In the genomic region with DNA sequence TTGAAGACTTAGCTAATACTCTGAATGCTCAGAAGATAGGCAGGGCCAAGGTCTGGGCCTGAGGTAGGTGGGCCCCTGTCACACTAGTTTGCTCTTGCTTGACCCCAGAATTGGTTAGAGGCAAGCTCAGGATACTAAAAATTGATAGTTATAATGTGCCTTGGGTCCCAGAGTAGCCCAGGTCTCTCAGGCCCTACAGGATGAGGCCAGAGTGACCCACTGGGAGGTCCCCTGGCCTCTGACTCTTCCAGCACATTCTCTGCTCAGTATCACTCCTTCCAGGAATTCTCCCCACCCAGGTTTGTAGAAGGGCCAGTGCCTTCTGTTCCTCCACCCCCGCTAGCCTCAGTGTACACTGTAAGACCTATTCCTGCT, we compare ENCODE assay signal across 8 cellular contexts. TPM values are rescaled to one million over a fixed set of nuclear protein-coding genes. Genes with fewer than 3 reads are reported as not detected.
DNase-seq lines count a peak whose midpoint lies in the region; ATAC-seq and TF ChIP-seq lines count a peak whose summit lies in the region.

No MANE protein-coding gene starts in this region.

- intact Hi-C loops in left colon (cut with DNase I, micrococcal nuclease): loop anchor here in 1 of 2 donors (2.0 to 5.0 kb wide), 2 partner anchors 170 to 277 kb away; a partner anchor contains a TSS

- DNase-seq in T-helper 1 cell: no peak
- no peak for DNase-seq in adipocyte (ENCODE audit: low read depth)
- DNase-seq in left colon: no peak
- DNase-seq in suprapubic skin (ENCODE audit: low spot score in 2 of 2): no peak
- DNase-seq in NOMO-1 treated with DMSO at 0.1 percent for 48 hours (lab: John Stamatoyannopoulos, UW; ENCODE audit: unreplicated experiment): no peak
- no peak for DNase-seq in SKM-1 (lab: John Stamatoyannopoulos, UW; ENCODE audit: unreplicated experiment)
- DNase-seq in stimulated activated CD4-positive, alpha-beta T cell treated with anti-CD3 and anti-CD28 coated beads, Interleukin-4, amount 100 ng/mL, for 24 hours: no peak

- H3K4me3 ChIP-seq in adipocyte (ENCODE audit: low read length): peak overlapping the region; percentile 92
- H3K4me3 ChIP-seq in suprapubic skin: peak overlapping the region; percentile 80

- H3K27ac Mint-ChIP-seq in T-helper 1 cell treated with Interleukin-12 subunit alpha and Interleukin-12 subunit beta and Interleukin-4 antibody, amounts not matched to agents 30 μg/mL and 1 μg/mL, for 36 hours: peak overlapping the region; percentile 71

- peaks cover 3% of the 10 kb centered on the region for H3K36me3 Mint-ChIP-seq in T-helper 1 cell treated with Interleukin-12 subunit alpha and Interleukin-12 subunit beta and Interleukin-4 antibody, amounts not matched to agents 30 μg/mL and 1 μg/mL, for 36 hours (ENCODE audit: low read depth)

- H3K9ac ChIP-seq in adipocyte (ENCODE audit: low read length): peak overlapping the region; percentile 95

- peak; percentile 7 for ATAC-seq in left colon

- no peaks in the 10 kb centered on the region for H3K9me3 ChIP-seq in adipocyte (ENCODE audit: control insufficient read depth, low read length)
- no peaks in the 10 kb centered on the region for H3K9me3 ChIP-seq in suprapubic skin

- TF ChIP-seq POLR2A in suprapubic skin (IDR thresholded peaks at IDR 0.05): no peak

- TF ChIP-seq CTCF in suprapubic skin (IDR thresholded peaks at IDR 0.05): no peak

- H3K4me1 ChIP-seq in adipocyte (ENCODE audit: control insufficient read depth, insufficient read depth, low read length) (peaks cover 35% of the 10 kb centered on the region), suprapubic skin (peaks cover 48% of the 10 kb centered on the region)

- H3K36me3 ChIP-seq in adipocyte (ENCODE audit: control insufficient read depth, insufficient read depth, low read length, severe bottlenecking) (peaks cover 21% of the 10 kb centered on the region), suprapubic skin (peaks cover 18% of the 10 kb centered on the region)

- WGBS in suprapubic skin: 0% methylated on average over 1 of the region's 1 CpG

- H3K4me3 Mint-ChIP-seq in T-helper 1 cell treated with Interleukin-12 subunit alpha and Interleukin-12 subunit beta and Interleukin-4 antibody, amounts not matched to agents 30 μg/mL and 1 μg/mL, for 36 hours: peak overlapping the region; percentile 86

- peaks cover 6% of the 10 kb centered on the region for H3K4me1 Mint-ChIP-seq in T-helper 1 cell treated with Interleukin-12 subunit alpha and Interleukin-12 subunit beta and Interleukin-4 antibody, amounts not matched to agents 30 μg/mL and 1 μg/mL, for 36 hours (ENCODE audit: low read depth)

- H3K9me3 Mint-ChIP-seq in T-helper 1 cell treated with Interleukin-12 subunit alpha and Interleukin-12 subunit beta and Interleukin-4 antibody, amounts not matched to agents 30 μg/mL and 1 μg/mL, for 36 hours: peaks cover 5% of the 10 kb centered on the region

- peak overlapping the region; percentile 84 for H3K27ac ChIP-seq in suprapubic skin

- no peaks in the 10 kb centered on the region for H3K27me3 ChIP-seq in adipocyte (replicated peaks; ENCODE audit: control insufficient read depth, insufficient read depth, low read length)
- no peaks in the 10 kb centered on the region for H3K27me3 ChIP-seq in suprapubic skin

- H3K27me3 Mint-ChIP-seq in T-helper 1 cell treated with Interleukin-12 subunit alpha and Interleukin-12 subunit beta and Interleukin-4 antibody, amounts not matched to agents 30 μg/mL and 1 μg/mL, for 36 hours (ENCODE audit: low read depth): no peaks in the 10 kb centered on the region

- no peak for TF ChIP-seq EP300 in suprapubic skin (IDR thresholded peaks at IDR 0.05)

RNA-seq across cellular contexts. Expression of a gene that starts 0.7 kb away (rescaled TPM):
- total RNA-seq in left colon (10 to 100 TPM in 1 of 2 donors, 1 to 10 TPM in 1; 4.6 to 12.5 TPM), suprapubic skin (10 to 100 TPM; 53.1 to 63.6 (median 59.3) TPM)

RNA-seq across cellular contexts. Expression of a gene that starts 4.6 kb away (rescaled TPM):
- total RNA-seq in left colon (10 to 100 TPM; 16.3 to 20.3 TPM), suprapubic skin (10 to 100 TPM; 29.0 to 48.2 (median 35.3) TPM)

RNA-seq across cellular contexts. Expression of a gene that starts 37.9 kb away (rescaled TPM):
- total RNA-seq in left colon: 100 to 1,000 TPM in 1 of 2 donors, 10 to 100 TPM in 1; 66.1 to 102 TPM
- 100 to 1,000 TPM; 333 to 563 (median 501) TPM for total RNA-seq in suprapubic skin

RNA-seq across cellular contexts. Expression of a gene that starts 50.1 kb away (rescaled TPM):
- total RNA-seq in left colon (10 to 100 TPM; 66.9 to 67.7 TPM), suprapubic skin (10 to 100 TPM; 46.1 to 82.1 (median 76.0) TPM)

Comparison
In these comparisons a context has a peak if more than half of its experiments do, and no peak if none do; other contexts are left out.
1. RNA of a gene that starts 0.7 kb away (total RNA-seq): 53.1 to 63.6 TPM in suprapubic skin; 4.6 to 12.5 TPM in left colon; every median in the first group is over 4 times any median in the second.